In genomic region chr6:109483744-109484075, GRCh38 we compare ENCODE assay signal across 8 cellular contexts. TPM values are rescaled to one million over a fixed set of nuclear protein-coding genes. Genes with fewer than 3 reads are reported as not detected.
DNase-seq lines count a peak whose midpoint lies in the region; ATAC-seq and TF ChIP-seq lines count a peak whose summit lies in the region.

No MANE protein-coding gene starts in this region.

- H3K79me2 ChIP-seq in neural progenitor cell (ENCODE audit: low read depth) = peaks cover 43% of the 10 kb centered on the region

- peaks cover 33% of the 10 kb centered on the region for H3K4me1 ChIP-seq in neural progenitor cell

- TF ChIP-seq CTCF in GM12864 (IDR thresholded peaks at IDR 0.05; ENCODE audit: low read depth, low read length, missing control alignments) (no peak), chondrocyte (IDR thresholded peaks at IDR 0.05) (no peak), neural progenitor cell (IDR thresholded peaks at IDR 0.05) (no peak)

- peaks cover 9% of the 10 kb centered on the region for H3K36me3 Mint-ChIP-seq in chondrocyte (ENCODE audit: low read depth)
- peaks cover 25% of the 10 kb centered on the region for H3K36me3 Mint-ChIP-seq in neural progenitor cell

- no peaks in the 10 kb centered on the region for H3K9me3 Mint-ChIP-seq in chondrocyte (ENCODE audit: low read depth)
- H3K9me3 Mint-ChIP-seq in neural progenitor cell = no peaks in the 10 kb centered on the region

- H3K36me3 ChIP-seq in neural progenitor cell = no peaks in the 10 kb centered on the region

- peak overlapping the region; percentile 80 for H3K4me2 ChIP-seq in neural progenitor cell

- no peaks in the 10 kb centered on the region for H3K9me3 ChIP-seq in neural progenitor cell (ENCODE audit: low read depth)

- H3K4me1 Mint-ChIP-seq in chondrocyte (ENCODE audit: low read depth) (peaks cover 36% of the 10 kb centered on the region), neural progenitor cell (peaks cover 29% of the 10 kb centered on the region)

- ATAC-seq in HG03520 (IDR thresholded peaks at IDR 0.05; ENCODE audit: unreplicated experiment) (peak; percentile 1), GM18870 (IDR thresholded peaks at IDR 0.05; ENCODE audit: unreplicated experiment) (no peak)

- H3K27me3 ChIP-seq in neural progenitor cell = peaks cover 17% of the 10 kb centered on the region

- H3K4me3 Mint-ChIP-seq in chondrocyte (ENCODE audit: unreplicated experiment) (peak overlapping the region; percentile 59), neural progenitor cell (peak overlapping the region; percentile 83)

- peak overlapping the region; percentile 42 for H3K4me3 ChIP-seq in GM12864 (ENCODE audit: low read depth, low read length)
- H3K4me3 ChIP-seq in neural progenitor cell = peak overlapping the region; percentile 49

- DNase-seq in GM12864 (ENCODE audit: low read depth) (no peak), chondrocyte (ENCODE audit: low spot score) (no peak), neural progenitor cell (ENCODE audit: low spot score) (no peak), kidney tubule cell (ENCODE audit: low spot score) (no peak), NCI-H1092 treated with DMSO at 0.1 percent for 48 hours (lab: John Stamatoyannopoulos, UW) (no peak)
- DNase-seq in NK-92 treated with Interleukin-12 subunit alpha and Interleukin-12 subunit beta, amount 100 ng/mL, for 24 hours (lab: John Stamatoyannopoulos, UW) = no peak

- no peak overlapping the region for H3K27ac ChIP-seq in neural progenitor cell

- H2AFZ ChIP-seq in neural progenitor cell (replicated peaks) = peak overlapping the region; percentile 63

- peak overlapping the region; percentile 13 for H3K27ac Mint-ChIP-seq in chondrocyte (ENCODE audit: unreplicated experiment)
- no peak overlapping the region for H3K27ac Mint-ChIP-seq in neural progenitor cell

- H4K20me1 ChIP-seq in neural progenitor cell (ENCODE audit: low read depth) = no peaks in the 10 kb centered on the region

- H3K9ac ChIP-seq in neural progenitor cell = no peak overlapping the region

- H3K27me3 Mint-ChIP-seq in chondrocyte (ENCODE audit: low read depth) (peaks cover 6% of the 10 kb centered on the region), neural progenitor cell (ENCODE audit: insufficient read depth, low read depth) (peaks cover 16% of the 10 kb centered on the region)

- peaks cover 12% of the 10 kb centered on the region for H3F3A ChIP-seq in neural progenitor cell (ENCODE audit: low read depth)

RNA-seq across cellular contexts. Expression of gene ZBTB24, which starts 0.7 kb away (rescaled TPM):
- total RNA-seq in chondrocyte (6.6 to 8.1 TPM (median 7.1 TPM) in 3 replicates), neural progenitor cell (ENCODE audit: low replicate concordance) (13.9 and 17.3 TPM in 2 replicates)

RNA-seq across cellular contexts. Expression of gene MICAL1, which starts 28.1 kb away (rescaled TPM):
- 49.5 to 102 TPM (median 96.9 TPM) in 3 replicates for total RNA-seq in chondrocyte
- total RNA-seq in neural progenitor cell (ENCODE audit: low replicate concordance) = 50.6 and 123 TPM in 2 replicates

RNA-seq across cellular contexts. Expression of gene SMPD2, which starts 43.2 kb away (rescaled TPM):
- total RNA-seq in chondrocyte (5.3 to 7.4 TPM (median 5.6 TPM) in 3 replicates), neural progenitor cell (ENCODE audit: low replicate concordance) (10.3 and 11.5 TPM in 2 replicates)

RNA-seq across cellular contexts. Expression of gene PPIL6, which starts 43.3 kb away (rescaled TPM):
- total RNA-seq in chondrocyte (2.2 to 2.7 TPM (median 2.5 TPM) in 3 replicates), neural progenitor cell (ENCODE audit: low replicate concordance) (4.8 and 7.9 TPM in 2 replicates)
